Comparison of ENCODE assay signal across 1 cellular context in genomic region chr3:111627092-111627491, GRCh38.
TF ChIP-seq lines count a peak whose summit lies in the region.

No MANE protein-coding gene starts in this region.

TF ChIP-seq in HCT116, 20 proteins besides CTCF, POLR2A, EP300 and RAD21:
- TF ChIP-seq MAX (IDR thresholded peaks at IDR 0.05) = no peak
- 0 out of 2 replicates have a peak, but pooled peaks have one; percentile 20 for TF ChIP-seq JUND (IDR thresholded peaks at IDR 0.05)
